In genomic region chr15:39075756-39076341, GRCh38 we compare ENCODE assay signal across 18 cellular contexts.
DNase-seq lines count a peak whose midpoint lies in the region; TF ChIP-seq lines count a peak whose summit lies in the region.
"Had no signal": no experiment of that assay in that cellular context is flagged by ENCODE, and none has a peak within 500 bp of the region (broad histone marks: within the 10 kb centered on the region; RNA-seq: fewer than 3 reads in every experiment).

No MANE protein-coding gene starts in this region.

- no peak for TF ChIP-seq CTCF in AG10803 (conservative IDR thresholded peaks at IDR 0.05; ENCODE audit: low read length)
- no peak for TF ChIP-seq CTCF in MM.1S (IDR thresholded peaks at IDR 0.05; ENCODE audit: low read length)

- H3K79me2 ChIP-seq in Karpas-422 (ENCODE audit: low read length) (no peaks in the 10 kb centered on the region), MM.1S (ENCODE audit: low read length) (no peaks in the 10 kb centered on the region)

- no peak overlapping the region for H3K23ac ChIP-seq in neuronal stem cell (ENCODE audit: low read depth, low read length, poor library complexity)

- H3K4me2 ChIP-seq in neuronal stem cell (ENCODE audit: insufficient read depth, low read length, poor library complexity, severe bottlenecking) = no peak overlapping the region
- H3K4me2 ChIP-seq in Karpas-422 (ENCODE audit: low read depth, low read length, poor library complexity, severe bottlenecking) = no peak overlapping the region
- no peak overlapping the region for H3K4me2 ChIP-seq in MM.1S (ENCODE audit: low read depth, low read length)
- H3K4me2 ChIP-seq: A549; BLaER1 treated with 17β-estradiol and CSF1 and Interleukin-3, amounts not matched to agents 10 nM and 100 nM had no signal

- no peak overlapping the region for H3K14ac ChIP-seq in neuronal stem cell (ENCODE audit: low read length)

- no peaks in the 10 kb centered on the region for H3K9me2 ChIP-seq in Karpas-422 (replicated peaks; ENCODE audit: insufficient read depth, low read length)
- H3K9me2 ChIP-seq in MM.1S (replicated peaks; ENCODE audit: insufficient read depth, low read length) = no peaks in the 10 kb centered on the region

- H3K27ac ChIP-seq in neuronal stem cell (replicated peaks; ENCODE audit: low read length) = no peak overlapping the region
- H3K27ac ChIP-seq in Karpas-422 (ENCODE audit: low read length) = no peak overlapping the region
- H3K27ac ChIP-seq in MM.1S (ENCODE audit: low read length) = no peak overlapping the region
- H3K27ac ChIP-seq: BLaER1 treated with 17β-estradiol and CSF1 and Interleukin-3, amounts not matched to agents 10 nM and 100 nM had no signal

- DNase-seq in AG10803 (ENCODE audit: low read depth) (peak; percentile 60), GM03348 (ENCODE audit: low spot score) (peak; percentile 18), adipocyte (ENCODE audit: low read depth) (no peak), neuronal stem cell (ENCODE audit: low spot score) (no peak), Karpas-422 (no peak), SHP77 treated with DMSO at 0.1 percent for 48 hours (lab: John Stamatoyannopoulos, UW) (no peak), MM.1S (no peak)
- DNase-seq in stimulated activated CD8-positive, alpha-beta memory T cell treated with anti-CD3 and anti-CD28 coated beads, Interleukin-4, amount 100 ng/mL, for 48 hours = no peak
- DNase-seq: Calu3; CD8-positive, alpha-beta T cell; GOT3; NCI-H1417 treated with DMSO at 0.1 percent for 48 hours; NCI-H187 treated with DMSO at 0.1 percent for 48 hours; NCI-H2227 treated with DMSO at 0.1 percent for 48 hours; NCI-H510A treated with DMSO at 0.1 percent for 48 hours; NCI-H774 had no signal

- no peak overlapping the region for H2AK5ac ChIP-seq in neuronal stem cell (ENCODE audit: low read depth, low read length)

- H4K91ac ChIP-seq in neuronal stem cell (ENCODE audit: low read depth, low read length, poor library complexity) = no peak overlapping the region

- no peak overlapping the region for H2BK120ac ChIP-seq in neuronal stem cell (ENCODE audit: low read depth, low read length)

- no peak overlapping the region for H4K8ac ChIP-seq in neuronal stem cell (ENCODE audit: low read depth, low read length)

- no peaks in the 10 kb centered on the region for H3K27me3 ChIP-seq in adipocyte (replicated peaks; ENCODE audit: control insufficient read depth, insufficient read depth, low read length)
- H3K27me3 ChIP-seq in neuronal stem cell (ENCODE audit: control insufficient read depth in 3 of 3, insufficient read depth in 3 of 3, low read depth in 1 of 3, low read length in 3 of 3) = no peaks in the 10 kb centered on the region
- H3K27me3 ChIP-seq in Karpas-422 (ENCODE audit: low read length) = no peaks in the 10 kb centered on the region
- no peaks in the 10 kb centered on the region for H3K27me3 ChIP-seq in MM.1S (replicated peaks; ENCODE audit: insufficient read depth, low read length)
- H3K27me3 ChIP-seq: BLaER1 treated with 17β-estradiol and CSF1 and Interleukin-3, amounts not matched to agents 10 nM and 100 nM had no signal

- H3K9me3 ChIP-seq in adipocyte (ENCODE audit: control insufficient read depth, low read length) = no peaks in the 10 kb centered on the region
- H3K9me3 ChIP-seq in neuronal stem cell (replicated peaks in 1 of 2; ENCODE audit: control insufficient read depth in 2 of 2, insufficient read depth in 1 of 2, low read depth in 1 of 2, low read length in 2 of 2) = no peaks in the 10 kb centered on the region
- no peaks in the 10 kb centered on the region for H3K9me3 ChIP-seq in Karpas-422 (ENCODE audit: low read length)
- no peaks in the 10 kb centered on the region for H3K9me3 ChIP-seq in MM.1S (replicated peaks; ENCODE audit: insufficient read depth, low read length)
- H3K9me3 ChIP-seq: A549; BLaER1 treated with 17β-estradiol and CSF1 and Interleukin-3, amounts not matched to agents 10 nM and 100 nM had no signal

- H3K79me1 ChIP-seq in neuronal stem cell (ENCODE audit: low read depth, low read length) = no peaks in the 10 kb centered on the region

- no peak overlapping the region for H2BK12ac ChIP-seq in neuronal stem cell (ENCODE audit: low read length)

- H3K4me3 ChIP-seq in AG10803 (ENCODE audit: low read length) (no peak overlapping the region), adipocyte (ENCODE audit: low read length) (peak overlapping the region; percentile 50), neuronal stem cell (ENCODE audit: low read length in 2 of 2) (no peak overlapping the region), Karpas-422 (ENCODE audit: low read length) (no peak overlapping the region), MM.1S (ENCODE audit: low read length) (no peak overlapping the region)
- H3K4me3 ChIP-seq: A549; BLaER1 treated with 17β-estradiol and CSF1 and Interleukin-3, amounts not matched to agents 10 nM and 100 nM had no signal

- WGBS in neuronal stem cell (ENCODE audit: extremely low coverage in 2 of 2, insufficient read length in 2 of 2, insufficient replicate concordance in 1 of 2), 2 donors = no CpG with 5 or more reads among the region's 7 CpGs

- peak overlapping the region; percentile 18 for H2AFZ ChIP-seq in neuronal stem cell (ENCODE audit: low read length)
- no peak overlapping the region for H2AFZ ChIP-seq in Karpas-422 (ENCODE audit: low read length)
- no peak overlapping the region for H2AFZ ChIP-seq in MM.1S (ENCODE audit: low read length)

- H4K20me1 ChIP-seq in Karpas-422 (ENCODE audit: insufficient read depth, low read depth, low read length) = no peaks in the 10 kb centered on the region
- no peaks in the 10 kb centered on the region for H4K20me1 ChIP-seq in MM.1S (ENCODE audit: insufficient read depth, low read length)
- H4K20me1 ChIP-seq: BLaER1 treated with 17β-estradiol and CSF1 and Interleukin-3, amounts not matched to agents 10 nM and 100 nM had no signal

- H3K4ac ChIP-seq in neuronal stem cell (ENCODE audit: low read length) = no peak overlapping the region

- H3K36me3 ChIP-seq in adipocyte (ENCODE audit: control insufficient read depth, insufficient read depth, low read length, severe bottlenecking) = no peaks in the 10 kb centered on the region
- H3K36me3 ChIP-seq in neuronal stem cell (replicated peaks in 1 of 2; ENCODE audit: control insufficient read depth in 2 of 2, insufficient read depth in 2 of 2, low read length in 2 of 2) = no peaks in the 10 kb centered on the region
- H3K36me3 ChIP-seq in Karpas-422 (ENCODE audit: insufficient read depth, low read length) = no peaks in the 10 kb centered on the region
- H3K36me3 ChIP-seq in MM.1S (replicated peaks; ENCODE audit: insufficient read depth, low read length) = no peaks in the 10 kb centered on the region
- H3K36me3 ChIP-seq: BLaER1 treated with 17β-estradiol and CSF1 and Interleukin-3, amounts not matched to agents 10 nM and 100 nM had no signal

- no peak overlapping the region for H2BK5ac ChIP-seq in neuronal stem cell (ENCODE audit: low read length)

- H3K9ac ChIP-seq in adipocyte (ENCODE audit: low read length) (peak overlapping the region; percentile 67), neuronal stem cell (ENCODE audit: low read depth, low read length, poor library complexity) (no peak overlapping the region), Karpas-422 (ENCODE audit: low read length) (no peak overlapping the region), MM.1S (ENCODE audit: low read length) (no peak overlapping the region)
- H3K9ac ChIP-seq: BLaER1 treated with 17β-estradiol and CSF1 and Interleukin-3, amounts not matched to agents 10 nM and 100 nM had no signal

- no peak overlapping the region for H3K18ac ChIP-seq in neuronal stem cell (ENCODE audit: low read length)

- H3F3A ChIP-seq in MM.1S (ENCODE audit: insufficient read depth, low read length) = no peaks in the 10 kb centered on the region

- H2BK15ac ChIP-seq in neuronal stem cell (ENCODE audit: low read length) = no peak overlapping the region

- H3K4me1 ChIP-seq in adipocyte (ENCODE audit: control insufficient read depth, insufficient read depth, low read length) = peaks cover 21% of the 10 kb centered on the region
- no peaks in the 10 kb centered on the region for H3K4me1 ChIP-seq in neuronal stem cell (ENCODE audit: control insufficient read depth in 2 of 2, insufficient read depth in 1 of 2, low read depth in 1 of 2, low read length in 2 of 2)
- H3K4me1 ChIP-seq in Karpas-422 (ENCODE audit: low read length) = no peaks in the 10 kb centered on the region
- H3K4me1 ChIP-seq in MM.1S (ENCODE audit: low read length) = no peaks in the 10 kb centered on the region
- H3K4me1 ChIP-seq: BLaER1 treated with 17β-estradiol and CSF1 and Interleukin-3, amounts not matched to agents 10 nM and 100 nM had no signal

Comparison
In these comparisons a context has a peak if more than half of its experiments do, and no peak if none do; other contexts are left out.
1. DNase-seq: peak in AG10803 (single experiment) and GM03348 (single experiment); none in adipocyte (single experiment), neuronal stem cell (single experiment), Karpas-422 (single experiment), SHP77 treated with DMSO at 0.1 percent for 48 hours (single experiment), stimulated activated CD8-positive, alpha-beta memory T cell treated with anti-CD3 and anti-CD28 coated beads, Interleukin-4, amount 100 ng/mL, for 48 hours (single experiment) and MM.1S (single experiment).